ENCODE assay signal across 11 cellular contexts in the genomic region with DNA sequence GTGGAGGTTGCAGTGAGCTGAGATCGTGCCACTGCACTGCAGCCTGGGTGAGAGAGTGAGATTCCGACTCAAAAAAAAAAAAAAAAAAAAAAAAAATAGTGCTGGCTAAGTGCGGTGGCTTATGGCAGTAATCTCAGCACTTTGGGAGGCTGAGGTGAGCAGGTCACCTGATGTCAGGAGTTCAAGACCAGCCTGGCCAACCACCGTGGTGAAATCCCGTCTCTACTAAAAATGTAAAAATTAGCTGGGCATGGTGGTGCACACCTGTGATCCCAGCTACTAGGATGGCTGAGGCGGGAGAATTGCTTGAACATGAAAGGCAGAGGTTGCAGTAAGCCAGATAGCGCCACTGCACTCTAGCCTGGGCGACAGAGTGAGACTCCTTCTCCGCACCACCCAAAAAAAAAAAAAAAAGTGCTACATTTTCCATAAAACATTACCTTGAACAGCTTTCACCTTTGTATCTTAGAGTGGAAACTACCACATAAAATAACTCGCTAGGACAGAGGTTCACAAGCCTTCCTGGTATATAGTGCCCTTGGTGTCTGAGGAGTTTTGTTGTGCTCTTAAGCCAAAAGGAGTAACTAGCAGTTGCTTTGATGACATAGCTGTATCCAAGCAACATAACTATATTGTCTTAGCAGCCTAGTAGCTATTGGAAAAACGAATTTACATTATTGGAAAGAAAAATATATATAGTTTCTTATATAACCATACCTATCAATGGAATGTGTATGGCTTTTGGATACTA. TPM values are rescaled to one million over a fixed set of nuclear protein-coding genes. Genes with fewer than 3 reads are reported as not detected.
DNase-seq lines count a peak whose midpoint lies in the region; ATAC-seq, FAIRE-seq and TF ChIP-seq lines count a peak whose summit lies in the region.
"Had no signal": no experiment of that assay in that cellular context is flagged by ENCODE, and none has a peak within 500 bp of the region (broad histone marks: within the 10 kb centered on the region; RNA-seq: fewer than 3 reads in every experiment).

No MANE protein-coding gene starts in this region.

- H3K4me3 ChIP-seq in MM.1S (ENCODE audit: low read length) = no peak overlapping the region
- H3K4me3 ChIP-seq: adrenal gland, pancreas had no signal

- FAIRE-seq in GM12892 (lab: Jason Lieb, UNC) = no peak
- FAIRE-seq: pancreas, urothelium cell line had no signal

- peaks cover 78% of the 10 kb centered on the region for H3K4me1 Mint-ChIP-seq in activated T-cell treated with anti-CD3 and anti-CD28 coated beads, Interleukin-2, amount 50 U/mL, for 24 hours (ENCODE audit: low read depth)
- H3K4me1 Mint-ChIP-seq in central memory CD8-positive, alpha-beta T cell = peaks cover 54% of the 10 kb centered on the region

- peaks cover 6% of the 10 kb centered on the region; the same call in 1 of the 2 replicates for H3K36me3 ChIP-seq in MM.1S (replicated peaks; ENCODE audit: insufficient read depth, low read length)

- no peaks in the 10 kb centered on the region for H3K9me3 Mint-ChIP-seq in activated T-cell treated with anti-CD3 and anti-CD28 coated beads, Interleukin-2, amount 50 U/mL, for 24 hours
- no peaks in the 10 kb centered on the region for H3K9me3 Mint-ChIP-seq in central memory CD8-positive, alpha-beta T cell

- peaks cover 80% of the 10 kb centered on the region for H4K20me1 ChIP-seq in MM.1S (ENCODE audit: insufficient read depth, low read length)

- H3K4me3 Mint-ChIP-seq in activated T-cell treated with anti-CD3 and anti-CD28 coated beads, Interleukin-2, amount 50 U/mL, for 24 hours = no peak overlapping the region
- no peak overlapping the region for H3K4me3 Mint-ChIP-seq in central memory CD8-positive, alpha-beta T cell

- H3F3A ChIP-seq in MM.1S (ENCODE audit: insufficient read depth, low read length) = peaks cover 54% of the 10 kb centered on the region

- peak overlapping the region; percentile 74 for H3K27ac Mint-ChIP-seq in activated T-cell treated with anti-CD3 and anti-CD28 coated beads, Interleukin-2, amount 50 U/mL, for 24 hours
- peak overlapping the region; percentile 51 for H3K27ac Mint-ChIP-seq in central memory CD8-positive, alpha-beta T cell (ENCODE audit: low read depth)

- H2AFZ ChIP-seq in MM.1S (ENCODE audit: low read length) = no peak overlapping the region

- H3K27me3 ChIP-seq in MM.1S (replicated peaks; ENCODE audit: insufficient read depth, low read length) = no peaks in the 10 kb centered on the region
- H3K27me3 ChIP-seq: adrenal gland, pancreas had no signal

- H3K9me2 ChIP-seq in MM.1S (replicated peaks; ENCODE audit: insufficient read depth, low read length) = no peaks in the 10 kb centered on the region

- TF ChIP-seq POLR2A in GM12892 (IDR thresholded peaks at IDR 0.05; ENCODE audit: low read depth, low read length) = no peak

- peaks cover 85% of the 10 kb centered on the region for H3K36me3 Mint-ChIP-seq in activated T-cell treated with anti-CD3 and anti-CD28 coated beads, Interleukin-2, amount 50 U/mL, for 24 hours (ENCODE audit: low read depth)
- peaks cover 54% of the 10 kb centered on the region for H3K36me3 Mint-ChIP-seq in central memory CD8-positive, alpha-beta T cell (ENCODE audit: insufficient read depth)

- peak; percentile 25 for ATAC-seq in central memory CD8-positive, alpha-beta T cell (replicated peaks; ENCODE audit: extremely low read depth, poor library complexity, severe bottlenecking)
- no peak for ATAC-seq in omental fat pad (ENCODE audit: low FRiP score)

- no peak overlapping the region for H3K9ac ChIP-seq in MM.1S (ENCODE audit: low read length)

- peaks cover 10% of the 10 kb centered on the region for H3K4me1 ChIP-seq in MM.1S (ENCODE audit: low read length)

- H3K9me3 ChIP-seq in MM.1S (replicated peaks; ENCODE audit: insufficient read depth, low read length) = no peaks in the 10 kb centered on the region
- H3K9me3 ChIP-seq: adrenal gland, pancreas had no signal

- no peak overlapping the region for H3K4me2 ChIP-seq in MM.1S (ENCODE audit: low read depth, low read length)

- peak overlapping the region; percentile 47; the same call in 1 of the 2 replicates for H3K27ac ChIP-seq in MM.1S (ENCODE audit: low read length)
- H3K27ac ChIP-seq: pancreas had no signal

- no peaks in the 10 kb centered on the region for H3K27me3 Mint-ChIP-seq in activated T-cell treated with anti-CD3 and anti-CD28 coated beads, Interleukin-2, amount 50 U/mL, for 24 hours
- H3K27me3 Mint-ChIP-seq in central memory CD8-positive, alpha-beta T cell = no peaks in the 10 kb centered on the region

- peak; percentile 28 for DNase-seq in activated T-cell treated with anti-CD3 and anti-CD28 coated beads, Interleukin-2, amount 50 U/mL, for 24 hours
- no peak for DNase-seq in activated T-cell treated with anti-CD3 and anti-CD28 coated beads, Interleukin-2, amount 50 U/mL, for 1 hour
- DNase-seq in MM.1S = no peak
- no peak for DNase-seq in central memory CD8-positive, alpha-beta T cell (ENCODE audit: low spot score in 2 of 2)
- peak; percentile 22 for DNase-seq in stimulated activated CD8-positive, alpha-beta memory T cell treated with anti-CD3 and anti-CD28 coated beads, Interleukin-4, amount 100 ng/mL, for 48 hours
- DNase-seq in omental fat pad (ENCODE audit: low spot score) = no peak
- DNase-seq in GM12892 (ENCODE audit: insufficient read length) = no peak
- no peak for DNase-seq in DMS114 treated with DMSO at 0.1 percent for 48 hours (lab: John Stamatoyannopoulos, UW; ENCODE audit: unreplicated experiment)

- no peak for TF ChIP-seq CTCF in MM.1S (IDR thresholded peaks at IDR 0.05; ENCODE audit: low read length)
- no peak for TF ChIP-seq CTCF in omental fat pad (IDR thresholded peaks at IDR 0.05)

- peaks cover 99% of the 10 kb centered on the region for H3K79me2 ChIP-seq in MM.1S (ENCODE audit: low read length)

RNA-seq across cellular contexts. Expression of a gene that starts 11.1 kb away (rescaled TPM):
- total RNA-seq in omental fat pad = 100 to 1,000 TPM in 1 of 4 donors, 10 to 100 TPM in 3; 80.7 to 103 (median 84.6) TPM
- 297 TPM for polyA plus RNA-seq in GM12892 (2012; ENCODE audit: missing spikeins)

RNA-seq across cellular contexts. Expression of a gene that starts 31.2 kb away (rescaled TPM):
- 100 to 1,000 TPM; 368 to 495 (median 458) TPM for total RNA-seq in omental fat pad
- 1,127 TPM for polyA plus RNA-seq in GM12892 (2012; ENCODE audit: missing spikeins)

RNA-seq across cellular contexts. Expression of a gene that starts 46.9 kb away (rescaled TPM):
- total RNA-seq in omental fat pad = 100 to 1,000 TPM in 1 of 4 donors, 10 to 100 TPM in 3; 43.1 to 124 (median 74.1) TPM
- 40.2 TPM for polyA plus RNA-seq in GM12892 (2012; ENCODE audit: missing spikeins)

RNA-seq across cellular contexts. Expression of a gene that starts 48.1 kb away (rescaled TPM):
- total RNA-seq in omental fat pad = 1,000 to 10,000 TPM in 2 of 4 donors, 100 to 1,000 TPM in 2; 968 to 1,190 (median 1,074) TPM
- polyA plus RNA-seq in GM12892 (2012; ENCODE audit: missing spikeins) = 3,019 TPM

Comparison
In these comparisons a context has a peak if more than half of its experiments do, and no peak if none do; other contexts are left out.
1. DNase-seq: peak in activated T-cell treated with anti-CD3 and anti-CD28 coated beads, Interleukin-2, amount 50 U/mL, for 24 hours (single experiment) and stimulated activated CD8-positive, alpha-beta memory T cell treated with anti-CD3 and anti-CD28 coated beads, Interleukin-4, amount 100 ng/mL, for 48 hours (single experiment); none in activated T-cell treated with anti-CD3 and anti-CD28 coated beads, Interleukin-2, amount 50 U/mL, for 1 hour (single experiment), MM.1S (single experiment), central memory CD8-positive, alpha-beta T cell (0 of 2), omental fat pad (single experiment), GM12892 (single experiment) and DMS114 treated with DMSO at 0.1 percent for 48 hours (single experiment).